In the genomic region with DNA sequence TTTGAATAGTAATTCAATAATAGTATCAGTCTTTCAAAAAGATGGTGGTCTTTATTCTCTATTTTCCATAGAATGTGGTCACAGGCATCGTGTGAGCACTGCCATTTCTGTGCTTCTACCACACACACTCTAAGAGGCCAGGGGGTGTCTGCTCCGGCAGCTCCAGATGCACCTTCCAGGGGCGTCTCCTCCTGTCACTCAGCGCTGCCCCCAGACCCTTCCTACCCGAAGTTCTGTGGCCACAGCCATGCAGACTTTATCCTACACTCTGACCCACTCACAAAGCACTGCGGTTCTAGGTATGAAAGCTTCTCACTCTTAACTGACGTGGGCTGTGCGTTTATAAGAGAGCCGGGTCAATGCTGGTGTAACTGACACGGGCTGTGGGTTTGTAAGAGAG, we compare ENCODE assay signal across 35 cellular contexts.
"Had no signal": no experiment of that assay in that cellular context is flagged by ENCODE, and none has a peak within 500 bp of the region (broad histone marks: within the 10 kb centered on the region; RNA-seq: fewer than 3 reads in every experiment).

No MANE protein-coding gene starts in this region.

- DNase-seq: activated CD4-positive, alpha-beta memory T cell treated with anti-CD3 and anti-CD28 coated beads, Interleukin-2, amount 10 ng/mL, durations not matched to agents 7 days and 5 days; activated CD4-positive, alpha-beta T cell treated with anti-CD3 and anti-CD28 coated beads for 1 hour; activated CD4-positive, alpha-beta T cell treated with anti-CD3 and anti-CD28 coated beads, Interleukin-2, amount 10 ng/mL, durations not matched to agents 7 days and 5 days; activated naive CD4-positive, alpha-beta T cell treated with Interleukin-2 at 50 U/mL for 16 hours; activated naive CD8-positive, alpha-beta T cell treated with anti-CD3 and anti-CD28 coated beads, Interleukin-2, amount 50 U/mL, for 24 hours; activated T-cell treated with anti-CD3 and anti-CD28 coated beads, Interleukin-2, amount 50 U/mL, for 48 hours; amygdala; central memory CD4-positive, alpha-beta T cell; effector CD4-positive, alpha-beta T cell; esophagus squamous epithelium; foreskin melanocyte; heart right ventricle; kidney glomerular epithelial cell; mesendoderm; mucosa of descending colon; retina; stimulated activated CD4-positive, alpha-beta T cell treated with anti-CD3 and anti-CD28 coated beads, Interleukin-12 subunit alpha, Interleukin-12 subunit beta, amount 100 ng/mL, for 4 hours; stimulated activated CD4-positive, alpha-beta T cell treated with anti-CD3 and anti-CD28 coated beads, Interleukin-4, amount 100 ng/mL, for 1 hour; stimulated activated naive CD8-positive, alpha-beta T cell treated with anti-CD3 and anti-CD28 coated beads, Interleukin-15, Interleukin-2, amounts not matched to agents 100 U/mL and 50 U/mL, for 24 hours; T-helper 17 cell; T1000; trophoblast cell; WERI-Rb-1 had no signal

- H3K27ac ChIP-seq: epithelial cell of prostate, esophagus squamous epithelium, heart right ventricle, prostate gland, skin epidermis, thoracic aorta, vagina, WERI-Rb-1 had no signal

- ATAC-seq: activated naive CD8-positive, alpha-beta T cell treated with anti-CD3 and anti-CD28 coated beads, Interleukin-2, amount 50 U/mL, for 24 hours; heart right ventricle; left lobe of liver; mucosa of descending colon; natural killer cell treated with Interleukin-12 subunit alpha and Interleukin-12 subunit beta and Interleukin-15 and Interleukin-18, amount 100 ng/mL, for 72 hours; sciatic nerve; stimulated activated naive CD8-positive, alpha-beta T cell treated with anti-CD3 and anti-CD28 coated beads, Interleukin-15, Interleukin-2, amounts not matched to agents 100 U/mL and 50 U/mL, for 24 hours; T-helper 17 cell had no signal

- H3K27ac Mint-ChIP-seq: activated CD4-positive, alpha-beta memory T cell treated with anti-CD3 and anti-CD28 coated beads, Interleukin-2, amount 10 ng/mL, durations not matched to agents 7 days and 5 days; activated CD4-positive, alpha-beta T cell treated with anti-CD3 and anti-CD28 coated beads, Interleukin-2, amount 10 ng/mL, durations not matched to agents 7 days and 5 days; activated naive CD8-positive, alpha-beta T cell treated with anti-CD3 and anti-CD28 coated beads, Interleukin-2, amount 50 U/mL, for 24 hours; activated T-helper 2 cell treated with anti-CD3 and anti-CD28 coated beads, Interferon-gamma antibody, Interleukin-2, Interleukin-4, amounts not matched to agents 10 μg/mL and 5 μg/mL and 100 μg/mL, durations not matched to agents 14 hours and 24 hours and 36 hours; dendritic cell treated with granulocyte-macrophage colony-stimulating factor and Interleukin-4, amounts not matched to agents 40 ng/mL and 50 ng/mL, for 4 days; natural killer cell treated with Interleukin-12 subunit alpha and Interleukin-12 subunit beta and Interleukin-15 and Interleukin-18, amount 100 ng/mL, for 72 hours; T-helper 17 cell had no signal

- H3K4me1 Mint-ChIP-seq: activated CD4-positive, alpha-beta memory T cell treated with anti-CD3 and anti-CD28 coated beads, Interleukin-2, amount 10 ng/mL, durations not matched to agents 7 days and 5 days; activated CD4-positive, alpha-beta T cell treated with anti-CD3 and anti-CD28 coated beads, Interleukin-2, amount 10 ng/mL, durations not matched to agents 7 days and 5 days; activated naive CD8-positive, alpha-beta T cell treated with anti-CD3 and anti-CD28 coated beads, Interleukin-2, amount 50 U/mL, for 24 hours; T-helper 17 cell had no signal

- H3K27me3 ChIP-seq: vagina had no signal

- H3K36me3 ChIP-seq: esophagus squamous epithelium, heart right ventricle, prostate gland, thoracic aorta, vagina, WERI-Rb-1 had no signal

- H3K36me3 Mint-ChIP-seq: natural killer cell treated with Interleukin-12 subunit alpha and Interleukin-12 subunit beta and Interleukin-15 and Interleukin-18, amount 100 ng/mL, for 72 hours had no signal

- FAIRE-seq: endometrium had no signal

- H3K4me3 Mint-ChIP-seq: activated CD4-positive, alpha-beta memory T cell treated with anti-CD3 and anti-CD28 coated beads, Interleukin-2, amount 10 ng/mL, durations not matched to agents 7 days and 5 days; activated CD4-positive, alpha-beta T cell treated with anti-CD3 and anti-CD28 coated beads, Interleukin-2, amount 10 ng/mL, durations not matched to agents 7 days and 5 days; activated naive CD8-positive, alpha-beta T cell treated with anti-CD3 and anti-CD28 coated beads, Interleukin-2, amount 50 U/mL, for 24 hours; dendritic cell treated with granulocyte-macrophage colony-stimulating factor and Interleukin-4, amounts not matched to agents 40 ng/mL and 50 ng/mL, for 4 days; natural killer cell treated with Interleukin-12 subunit alpha and Interleukin-12 subunit beta and Interleukin-15 and Interleukin-18, amount 100 ng/mL, for 72 hours; T-helper 17 cell had no signal

- H3K4me1 ChIP-seq: esophagus squamous epithelium, heart right ventricle, prostate gland, vagina had no signal

- H3K9me3 ChIP-seq: esophagus squamous epithelium, heart right ventricle, mucosa of descending colon, prostate gland, thoracic aorta, vagina had no signal

- H3K4me3 ChIP-seq: esophagus squamous epithelium, heart right ventricle, lung, mucosa of descending colon, prostate gland, skin epidermis, thoracic aorta, vagina had no signal

- H3K9me3 Mint-ChIP-seq: activated CD4-positive, alpha-beta memory T cell treated with anti-CD3 and anti-CD28 coated beads, Interleukin-2, amount 10 ng/mL, durations not matched to agents 7 days and 5 days; activated CD4-positive, alpha-beta T cell treated with anti-CD3 and anti-CD28 coated beads, Interleukin-2, amount 10 ng/mL, durations not matched to agents 7 days and 5 days; activated naive CD8-positive, alpha-beta T cell treated with anti-CD3 and anti-CD28 coated beads, Interleukin-2, amount 50 U/mL, for 24 hours; activated T-helper 2 cell treated with anti-CD3 and anti-CD28 coated beads, Interferon-gamma antibody, Interleukin-2, Interleukin-4, amounts not matched to agents 10 μg/mL and 5 μg/mL and 100 μg/mL, durations not matched to agents 14 hours and 24 hours and 36 hours; dendritic cell treated with granulocyte-macrophage colony-stimulating factor and Interleukin-4, amounts not matched to agents 40 ng/mL and 50 ng/mL, for 4 days; natural killer cell treated with Interleukin-12 subunit alpha and Interleukin-12 subunit beta and Interleukin-15 and Interleukin-18, amount 100 ng/mL, for 72 hours had no signal
